Comparison of ENCODE assay signal across 8 cellular contexts in genomic region chr9:35110327-35110758, GRCh38. TPM values are rescaled to one million over a fixed set of nuclear protein-coding genes. Genes with fewer than 3 reads are reported as not detected.
A peak's percentile ranks its signal among the peaks of the same experiment; 100 is the strongest.
DNase-seq lines count a peak whose midpoint lies in the region; ATAC-seq, FAIRE-seq and TF ChIP-seq lines count a peak whose summit lies in the region.
"Had no signal": no experiment of that assay in that cellular context is flagged by ENCODE, and none has a peak within 500 bp of the region (broad histone marks: within the 10 kb centered on the region; RNA-seq: fewer than 3 reads in every experiment).

No MANE protein-coding gene starts in this region.

- H3K4me1 ChIP-seq in HCT116 (ENCODE audit: control insufficient read depth in 1 of 2, insufficient read depth in 2 of 2, low read length in 2 of 2): peaks cover 30 to 50% of the 10 kb centered on the region in 2 experiments
- peaks cover 29% of the 10 kb centered on the region for H3K4me1 ChIP-seq in rectal smooth muscle tissue (ENCODE audit: control insufficient read depth, insufficient read depth, low read length)

- H3K9ac ChIP-seq in HCT116 (ENCODE audit: low read length): peak overlapping the region; percentile 76
- H3K9ac ChIP-seq in rectal smooth muscle tissue (ENCODE audit: low read length): no peak overlapping the region

- peak overlapping the region; percentile 74 to 84 for H3K4me3 ChIP-seq in HCT116 (replicated peaks in 1 of 2; ENCODE audit: low read depth in 1 of 2, low read length in 2 of 2)
- peak overlapping the region; percentile 86 for H3K4me3 ChIP-seq in rectal smooth muscle tissue (ENCODE audit: low read length)

- H3K27me3 ChIP-seq in HCT116 (ENCODE audit: insufficient read depth, low read length): no peaks in the 10 kb centered on the region
- no peaks in the 10 kb centered on the region for H3K27me3 ChIP-seq in rectal smooth muscle tissue (ENCODE audit: control insufficient read depth, insufficient read depth, low read length)

- TF ChIP-seq POLR2A in HCT116 (IDR thresholded peaks at IDR 0.05; ENCODE audit: borderline replicate concordance, extremely low read depth, insufficient read depth, insufficient read length) (no peak), GM12891 (IDR thresholded peaks at IDR 0.05; ENCODE audit: low read depth, low read length) (no peak)

- no peak for TF ChIP-seq RAD21 in HCT116 (IDR thresholded peaks at IDR 0.05; ENCODE audit: low read depth)

- DNase-seq in HCT116 (ENCODE audit: low read depth, low spot score) (no peak), globus pallidus (ENCODE audit: low spot score) (peak; percentile 84), GM12891 (ENCODE audit: insufficient read length, low spot score) (no peak), NCI-H774 (lab: John Stamatoyannopoulos, UW) (no peak)

- ATAC-seq in HCT116: peak; percentile 13; the same call in 1 of the 2 replicates
- ATAC-seq in GM19023 (IDR thresholded peaks at IDR 0.05; ENCODE audit: unreplicated experiment): no peak

- H3K79me2 ChIP-seq in HCT116 (ENCODE audit: insufficient read depth, low read length): no peaks in the 10 kb centered on the region

- H3K4me2 ChIP-seq in HCT116 (ENCODE audit: low read length): peak overlapping the region; percentile 88

- no peaks in the 10 kb centered on the region for H4K20me1 ChIP-seq in HCT116 (ENCODE audit: insufficient read depth)

- RAD21 ChIA-PET in HCT116 (lab: Charles Lee; ENCODE audit: low non-redundant PET in 1 of 2, low total read pairs in 2 of 2, uncharacterized antibody in 2 of 2, unreplicated experiment in 2 of 2): no interaction called here

- H3K27ac ChIP-seq in HCT116 (ENCODE audit: low read depth, low read length) (peak overlapping the region; percentile 51), VCaP (peak overlapping the region; percentile 53; the same call in 1 of the 2 replicates), rectal smooth muscle tissue (ENCODE audit: low read depth, low read length) (peak overlapping the region; percentile 83)

- TF ChIP-seq CTCF in HCT116 (IDR thresholded peaks at IDR 0.05 in 2 of 3, conservative IDR thresholded peaks at IDR 0.05 in 1 of 3; ENCODE audit: borderline replicate concordance in 1 of 3, insufficient read depth in 1 of 3, low read depth in 2 of 3, low read length in 2 of 3) (no peak), VCaP (conservative IDR thresholded peaks at IDR 0.05) (no peak)

- no TSS peak for BruUV-seq in HCT116 (replicated peaks; lab: Mats Ljungman, UMichigan)

- POLR2A ChIA-PET in HCT116 (lab: Charles Lee): interaction anchor here (1.5 kb wide), 1 partner anchor 38 kb away, joined by 4 read pairs; the partner anchor contains the start of gene VCP

- no peak overlapping the region for H2AFZ ChIP-seq in HCT116 (ENCODE audit: low read depth, low read length, poor library complexity, severe bottlenecking)

- H3K36me3 ChIP-seq in HCT116 (ENCODE audit: control insufficient read depth in 1 of 2, insufficient read depth in 2 of 2, low read length in 2 of 2) (no peaks in the 10 kb centered on the region), rectal smooth muscle tissue (ENCODE audit: control insufficient read depth, insufficient read depth, low read length) (peaks cover 22% of the 10 kb centered on the region)

- H3K9me3 ChIP-seq in HCT116 (ENCODE audit: control insufficient read depth in 1 of 2, insufficient read depth in 1 of 2, low read depth in 1 of 2, low read length in 2 of 2): no peaks in the 10 kb centered on the region

- FAIRE-seq in GM12891 (lab: Jason Lieb, UNC): no peak
- FAIRE-seq: TTC549 had no signal

- CTCF ChIA-PET in HCT116 (lab: Charles Lee): interaction anchor here (1.2 kb wide), 1 partner anchor 14 kb away, joined by 4 read pairs; the partner anchor contains the start of gene PIGO

- H3K9me2 ChIP-seq in HCT116 (ENCODE audit: insufficient read depth): no peaks in the 10 kb centered on the region

- intact Hi-C loops in HCT116 (cut with micrococcal nuclease): loop anchor here (2.0 to 10.0 kb wide), 2 partner anchors 38 to 544 kb away; partner anchors contain the start of genes CCDC107, RMRP, SIT1 and VCP

TF ChIP-seq in HCT116, 20 proteins besides CTCF, POLR2A, EP300 and RAD21:
- TF ChIP-seq ZBTB33 (IDR thresholded peaks at IDR 0.05; ENCODE audit: extremely low read depth, insufficient replicate concordance, low read length): no peak
- TF ChIP-seq POLR2AphosphoS5 (IDR thresholded peaks at IDR 0.05; ENCODE audit: low read depth, low read length): 0 out of 2 replicates have a peak, but pooled peaks have one; percentile 12
- no peak for TF ChIP-seq SIN3A (IDR thresholded peaks at IDR 0.05; ENCODE audit: low read depth)

TF ChIP-seq in GM12891, 5 proteins besides CTCF, POLR2A, EP300 and RAD21:
- TF ChIP-seq TAF1 (IDR thresholded peaks at IDR 0.05; ENCODE audit: low read depth, low read length) (no peak), POU2F2 (IDR thresholded peaks at IDR 0.05; ENCODE audit: low read depth, low read length) (no peak), PAX5 (IDR thresholded peaks at IDR 0.05; ENCODE audit: insufficient read depth, low read length, severe bottlenecking) (no peak), POLR2AphosphoS5 (IDR thresholded peaks at IDR 0.05; ENCODE audit: low read depth, low read length) (no peak), SPI1 (IDR thresholded peaks at IDR 0.05; ENCODE audit: low read depth, low read length) (no peak)
TF ChIP-seq in GM12891: peak in this region for 0.

RNA-seq across cellular contexts. Expression of gene ATOSB, which starts 5.3 kb away (rescaled TPM):
- total RNA-seq in HCT116 (2021; ENCODE audit: unreplicated experiment): 10.2 TPM
- polyA plus RNA-seq in HCT116 (2012): 13.2 and 13.7 TPM in 2 replicates
- polyA plus RNA-seq in GM12891 (2012; ENCODE audit: low read depth, missing spikeins): 2.9 TPM

RNA-seq across cellular contexts. Expression of gene STOML2, which starts 7.4 kb away (rescaled TPM):
- total RNA-seq in HCT116 (2021; ENCODE audit: unreplicated experiment): 245 TPM
- polyA plus RNA-seq in HCT116 (2012): 223 and 254 TPM in 2 replicates
- 146 TPM for polyA plus RNA-seq in GM12891 (2012; ENCODE audit: low read depth, missing spikeins)

RNA-seq across cellular contexts. Expression of gene PIGO, which starts 14.0 kb away (rescaled TPM):
- 24.0 TPM for total RNA-seq in HCT116 (2021; ENCODE audit: unreplicated experiment)
- polyA plus RNA-seq in HCT116 (2012): 19.8 and 22.1 TPM in 2 replicates
- polyA plus RNA-seq in GM12891 (2012; ENCODE audit: low read depth, missing spikeins): 10.7 TPM

RNA-seq across cellular contexts. Expression of gene FANCG, which starts 30.6 kb away (rescaled TPM):
- total RNA-seq in HCT116 (2021; ENCODE audit: unreplicated experiment): 82.3 TPM
- polyA plus RNA-seq in HCT116 (2012): 51.5 and 67.5 TPM in 2 replicates
- 41.8 TPM for polyA plus RNA-seq in GM12891 (2012; ENCODE audit: low read depth, missing spikeins)

RNA-seq across cellular contexts. Expression of gene VCP, which starts 37.9 kb away (rescaled TPM):
- total RNA-seq in HCT116 (2021; ENCODE audit: unreplicated experiment): 170 TPM
- 169 and 178 TPM in 2 replicates for polyA plus RNA-seq in HCT116 (2012)
- polyA plus RNA-seq in GM12891 (2012; ENCODE audit: low read depth, missing spikeins): 162 TPM
